28 cellular contexts compared by ENCODE assay signal in the genomic region with DNA sequence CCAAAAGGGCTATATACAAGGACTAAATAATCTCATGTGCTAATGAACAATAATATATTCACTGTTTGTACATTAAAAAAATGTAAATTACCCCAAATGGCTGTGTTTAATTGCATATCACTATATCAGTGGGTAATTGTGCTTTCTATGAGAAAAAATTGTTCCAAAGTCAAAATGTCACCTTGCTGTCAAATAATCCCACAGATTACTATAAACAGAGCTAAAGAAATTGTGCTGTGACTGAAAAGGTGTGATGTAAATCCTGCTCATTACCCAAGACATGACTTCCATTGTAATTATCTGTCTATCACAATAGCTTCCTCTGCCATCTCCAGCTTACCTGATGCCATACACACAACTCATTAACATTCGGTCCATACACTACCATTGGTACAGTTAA.
"Had no signal": no experiment of that assay in that cellular context is flagged by ENCODE, and none has a peak within 500 bp of the region (broad histone marks: within the 10 kb centered on the region; RNA-seq: fewer than 3 reads in every experiment).

No MANE protein-coding gene starts in this region.

- H3K9me3 ChIP-seq: colonic mucosa, esophagus squamous epithelium, gastrocnemius medialis had no signal

- H3K27me3 ChIP-seq: colonic mucosa, dorsolateral prefrontal cortex, esophagus muscularis mucosa, esophagus squamous epithelium, foreskin keratinocyte, gastrocnemius medialis, gastroesophageal sphincter, heart left ventricle, heart right ventricle had no signal

- H3K27ac ChIP-seq: colonic mucosa, coronary artery, dorsolateral prefrontal cortex, epithelial cell of prostate, esophagus muscularis mucosa, esophagus squamous epithelium, foreskin keratinocyte, gastrocnemius medialis, gastroesophageal sphincter, heart left ventricle, heart right ventricle had no signal

- DNase-seq: colonic mucosa; cortex of kidney; dermis blood vessel endothelial cell; dorsolateral prefrontal cortex; effector CD4-positive, alpha-beta T cell; effector CD8-positive, alpha-beta T cell; effector memory CD4-positive, alpha-beta T cell; effector memory CD8-positive, alpha-beta T cell; endodermal cell; erythroblast; esophagus squamous epithelium; foreskin fibroblast; foreskin keratinocyte; foreskin melanocyte; gastrocnemius medialis; glutamatergic neuron; head of caudate nucleus; heart left ventricle; heart right ventricle had no signal

- H3K4me3 ChIP-seq: colonic mucosa, coronary artery, dorsolateral prefrontal cortex, esophagus muscularis mucosa, esophagus squamous epithelium, gastrocnemius medialis, gastroesophageal sphincter, heart left ventricle, heart right ventricle had no signal

- FAIRE-seq: colon, endometrium, endothelial cell of umbilical vein, frontal cortex had no signal

- ATAC-seq: effector memory CD8-positive, alpha-beta T cell; esophagus mucosa; foreskin keratinocyte; gastrocnemius medialis; gastroesophageal sphincter; heart left ventricle; heart right ventricle had no signal

- H3K36me3 ChIP-seq: colonic mucosa, esophagus muscularis mucosa, esophagus squamous epithelium, gastrocnemius medialis, gastroesophageal sphincter, heart left ventricle, heart right ventricle had no signal
